27 cellular contexts compared by ENCODE assay signal in genomic region chr5:61461412-61461811, GRCh38.
DNase-seq lines count a peak whose midpoint lies in the region; ATAC-seq and TF ChIP-seq lines count a peak whose summit lies in the region.
"Had no signal": no experiment of that assay in that cellular context is flagged by ENCODE, and none has a peak within 500 bp of the region (broad histone marks: within the 10 kb centered on the region; RNA-seq: fewer than 3 reads in every experiment).

No MANE protein-coding gene starts in this region.

- ATAC-seq in IMR-90 (ENCODE audit: low read depth) (no peak), left lung (peak; percentile 80), upper lobe of right lung (peak; percentile 61), HG03354 (IDR thresholded peaks at IDR 0.05; ENCODE audit: poor library complexity, severe bottlenecking, unreplicated experiment) (no peak), HG03378 (IDR thresholded peaks at IDR 0.05; ENCODE audit: unreplicated experiment) (no peak)
- ATAC-seq: gastrocnemius medialis, left ventricle myocardium superior, natural killer cell, Panc1 had no signal

- H3K4ac ChIP-seq in IMR-90 (ENCODE audit: low read depth, low read length): no peak overlapping the region

- H3K4me1 ChIP-seq in IMR-90 (ENCODE audit: control insufficient read depth, insufficient read depth, low read length): peaks cover 13% of the 10 kb centered on the region
- peaks cover 0 to 15% of the 10 kb centered on the region in 2 donors for H3K4me1 ChIP-seq in left lung
- H3K4me1 ChIP-seq in upper lobe of right lung: no peaks in the 10 kb centered on the region
- H3K4me1 ChIP-seq in CD4-positive, alpha-beta memory T cell (ENCODE audit: insufficient read depth, low read length): no peaks in the 10 kb centered on the region

- 0 out of 2 replicates have a peak overlapping the region, but pooled peaks have one; percentile 5 for H3K23ac ChIP-seq in IMR-90 (ENCODE audit: low read depth, low read length)

- no peak overlapping the region for H3K4me2 ChIP-seq in IMR-90 (ENCODE audit: low read depth, low read length)

- H3K9me1 ChIP-seq in IMR-90 (ENCODE audit: insufficient read depth, low read length): peaks cover 10% of the 10 kb centered on the region

- H2BK120ac ChIP-seq in IMR-90 (ENCODE audit: low read depth, low read length): no peak overlapping the region

- no peak overlapping the region for H3K27ac Mint-ChIP-seq in CD4-positive, alpha-beta memory T cell
- H3K27ac Mint-ChIP-seq: activated naive CD8-positive, alpha-beta T cell treated with anti-CD3 and anti-CD28 coated beads, Interleukin-2, amount 10 ng/mL, durations not matched to agents 7 days and 5 days; natural killer cell had no signal

- H3K36me3 ChIP-seq in IMR-90 (ENCODE audit: control insufficient read depth, insufficient read depth, low read length): no peaks in the 10 kb centered on the region
- H3K36me3 ChIP-seq in left lung: no peaks in the 10 kb centered on the region
- H3K36me3 ChIP-seq in upper lobe of right lung: no peaks in the 10 kb centered on the region
- H3K36me3 ChIP-seq in CD4-positive, alpha-beta memory T cell (ENCODE audit: insufficient read depth, low read length): no peaks in the 10 kb centered on the region
- H3K36me3 ChIP-seq: ascending aorta, gastrocnemius medialis, transverse colon had no signal

- H3K18ac ChIP-seq in IMR-90 (ENCODE audit: low read depth, low read length): no peak overlapping the region

- CTCF ChIA-PET in IMR-90 (lab: Yijun Ruan, JAX): no interaction called here
- CTCF ChIA-PET in CD4-positive, alpha-beta memory T cell (lab: Charles Lee; ENCODE audit: partially characterized antibody): no interaction called here

- in situ Hi-C loops in IMR-90 (cut with MboI; ENCODE audit: low sequenced_read_pairs): no loop called here

- H3K9me3 Mint-ChIP-seq in CD4-positive, alpha-beta memory T cell: peaks cover 0 to 2% (median 0%) of the 10 kb centered on the region in 8 donors
- H3K9me3 Mint-ChIP-seq: natural killer cell had no signal

- peaks cover 59% of the 10 kb centered on the region for H4K20me1 ChIP-seq in IMR-90 (ENCODE audit: insufficient read depth, low read length)

- H2BK5ac ChIP-seq in IMR-90 (ENCODE audit: low read depth, low read length, poor library complexity, severe bottlenecking): no peak overlapping the region

- WGBS in IMR-90 (ENCODE audit: extremely low coverage in 2 of 2, insufficient read length in 1 of 2), 2 experiments: no CpG with 5 or more reads among the region's 1 CpG

- H2AK5ac ChIP-seq in IMR-90 (ENCODE audit: low read depth, low read length): no peak overlapping the region

- H2AFZ ChIP-seq in IMR-90 (replicated peaks; ENCODE audit: low read length, poor library complexity): no peak overlapping the region

- H4K5ac ChIP-seq in IMR-90 (ENCODE audit: low read depth, low read length): no peak overlapping the region

- intact Hi-C loops in IMR-90 (cut with micrococcal nuclease) (loop anchor here (10.0 kb wide), 2 partner anchors 127 to 407 kb away; partner anchors contain the start of gene ZSWIM6), left lung (cut with DNase I) (no loop called here), upper lobe of right lung (cut with DNase I) (no loop called here)
- intact Hi-C loops in CD4-positive, alpha-beta memory T cell (cut with micrococcal nuclease): no loop called here

- POLR2A ChIA-PET in IMR-90 (lab: Charles Lee; ENCODE audit: unreplicated experiment): no interaction called here
- POLR2A ChIA-PET in CD4-positive, alpha-beta memory T cell (lab: Charles Lee; ENCODE audit: partially characterized antibody): no interaction called here

- no peak overlapping the region for H3K14ac ChIP-seq in IMR-90 (replicated peaks; ENCODE audit: low read depth, low read length)

- no peak overlapping the region for H3K4me3 ChIP-seq in IMR-90 (ENCODE audit: insufficient read depth, low read depth, low read length)
- H3K4me3 ChIP-seq in left lung: no peak overlapping the region
- H3K4me3 ChIP-seq in upper lobe of right lung: no peak overlapping the region
- H3K4me3 ChIP-seq in CD4-positive, alpha-beta memory T cell (ENCODE audit: low read length in 2 of 2): no peak overlapping the region
- H3K4me3 ChIP-seq: ascending aorta, gastrocnemius medialis, transverse colon had no signal

- H3K27me3 Mint-ChIP-seq in CD4-positive, alpha-beta memory T cell: peaks cover 0 to 1% of the 10 kb centered on the region in 2 donors
- H3K27me3 Mint-ChIP-seq: activated naive CD8-positive, alpha-beta T cell treated with anti-CD3 and anti-CD28 coated beads, Interleukin-2, amount 10 ng/mL, durations not matched to agents 7 days and 5 days had no signal

- no peak overlapping the region for H4K8ac ChIP-seq in IMR-90 (ENCODE audit: low read depth in 2 of 2, low read length in 2 of 2)

- no peak overlapping the region for H3K4me3 Mint-ChIP-seq in CD4-positive, alpha-beta memory T cell
- H3K4me3 Mint-ChIP-seq: activated naive CD8-positive, alpha-beta T cell treated with anti-CD3 and anti-CD28 coated beads, Interleukin-2, amount 10 ng/mL, durations not matched to agents 7 days and 5 days; natural killer cell had no signal

- no peak for TF ChIP-seq CTCF in IMR-90 (conservative IDR thresholded peaks at IDR 0.05; ENCODE audit: low read depth, low read length)
- no peak for TF ChIP-seq CTCF in left lung (IDR thresholded peaks at IDR 0.05)
- TF ChIP-seq CTCF in upper lobe of right lung (IDR thresholded peaks at IDR 0.05): no peak

- H3K27me3 ChIP-seq in IMR-90 (ENCODE audit: control insufficient read depth, insufficient read depth, low read length): no peaks in the 10 kb centered on the region
- no peaks in the 10 kb centered on the region for H3K27me3 ChIP-seq in left lung
- H3K27me3 ChIP-seq in upper lobe of right lung: no peaks in the 10 kb centered on the region
- no peaks in the 10 kb centered on the region for H3K27me3 ChIP-seq in CD4-positive, alpha-beta memory T cell (ENCODE audit: insufficient read depth, low read length)
- H3K27me3 ChIP-seq: ascending aorta, gastrocnemius medialis, transverse colon had no signal

- peaks cover 10 to 13% (median 12%) of the 10 kb centered on the region in 4 donors for H3K4me1 Mint-ChIP-seq in CD4-positive, alpha-beta memory T cell
- H3K4me1 Mint-ChIP-seq: activated naive CD8-positive, alpha-beta T cell treated with anti-CD3 and anti-CD28 coated beads, Interleukin-2, amount 10 ng/mL, durations not matched to agents 7 days and 5 days had no signal

- no peak overlapping the region for H3K27ac ChIP-seq in IMR-90 (ENCODE audit: insufficient read depth, low read length)
- H3K27ac ChIP-seq in left lung: no peak overlapping the region
- no peak overlapping the region for H3K27ac ChIP-seq in upper lobe of right lung
- H3K27ac ChIP-seq in CD4-positive, alpha-beta memory T cell (ENCODE audit: low read depth, low read length): no peak overlapping the region
- H3K27ac ChIP-seq: ascending aorta, gastrocnemius medialis, transverse colon, VCaP had no signal

- H3K9ac ChIP-seq in IMR-90 (ENCODE audit: low read depth, low read length): no peak overlapping the region

- dilution Hi-C loops in IMR-90 (cut with HindIII; ENCODE audit: low sequenced_read_pairs, unreplicated experiment): no loop called here

- no peak overlapping the region for H3K56ac ChIP-seq in IMR-90 (ENCODE audit: extremely low read depth, insufficient read depth, low read length)

- DNase-seq in IMR-90 (no peak), NCI-H748 treated with DMSO at 0.1 percent for 48 hours (lab: John Stamatoyannopoulos, UW) (peak; percentile 84), left lung (no peak), upper lobe of right lung (no peak)
- no peak for DNase-seq in CD4-positive, alpha-beta memory T cell
- DNase-seq: activated CD4-positive, alpha-beta T cell treated with anti-CD3 and anti-CD28 coated beads for 48 hours; activated effector memory CD4-positive, alpha-beta T cell treated with anti-CD3 and anti-CD28 coated beads, Interleukin-2, amount 50 U/mL, for 16 hours; activated naive CD8-positive, alpha-beta T cell treated with anti-CD3 and anti-CD28 coated beads, Interleukin-2, amount 10 ng/mL, durations not matched to agents 7 days and 5 days; activated T-cell treated with anti-CD3 and anti-CD28 coated beads, Interleukin-2, amount 50 U/mL, for 1 hour; DMS 273 treated with DMSO at 0.1 percent for 48 hours; gastrocnemius medialis; hippocampal formation; left ventricle myocardium superior; midbrain; natural killer cell; NCI-H1105; NCI-H2081; NCI-H510A; retina; SIG-M5; stimulated activated CD4-positive, alpha-beta T cell treated with anti-CD3 and anti-CD28 coated beads, Interleukin-2, amount 100 ng/mL, for 24 hours; transverse colon had no signal

- H3K36me3 Mint-ChIP-seq in CD4-positive, alpha-beta memory T cell: peaks cover 0 to 3% of the 10 kb centered on the region in 2 donors
- H3K36me3 Mint-ChIP-seq: activated naive CD8-positive, alpha-beta T cell treated with anti-CD3 and anti-CD28 coated beads, Interleukin-2, amount 10 ng/mL, durations not matched to agents 7 days and 5 days; natural killer cell had no signal

- peaks cover 30 to 70% of the 10 kb centered on the region in 2 experiments for H3K79me1 ChIP-seq in IMR-90 (ENCODE audit: low read depth in 1 of 2, low read length in 2 of 2)

- no peak overlapping the region for H2BK20ac ChIP-seq in IMR-90 (ENCODE audit: low read depth, low read length)

- no TSS peak for BruUV-seq in IMR-90 (replicated peaks; lab: Mats Ljungman, UMichigan)

- H3K9me3 ChIP-seq in IMR-90 (ENCODE audit: control insufficient read depth, insufficient read depth, low read length): no peaks in the 10 kb centered on the region
- H3K9me3 ChIP-seq in left lung: no peaks in the 10 kb centered on the region
- no peaks in the 10 kb centered on the region for H3K9me3 ChIP-seq in upper lobe of right lung
- no peaks in the 10 kb centered on the region for H3K9me3 ChIP-seq in CD4-positive, alpha-beta memory T cell (ENCODE audit: control insufficient read depth in 1 of 2, low read length in 2 of 2)
- H3K9me3 ChIP-seq: ascending aorta, gastrocnemius medialis, transverse colon had no signal

- TF ChIP-seq POLR2A in IMR-90 (IDR thresholded peaks at IDR 0.05; ENCODE audit: low read depth, low read length): no peak

- no peak overlapping the region for H2BK15ac ChIP-seq in IMR-90 (ENCODE audit: low read depth, low read length)

- TF ChIP-seq RAD21 in IMR-90 (IDR thresholded peaks at IDR 0.05; ENCODE audit: low read length): no peak

- no peak overlapping the region for H4K91ac ChIP-seq in IMR-90 (ENCODE audit: insufficient read depth, low read depth, low read length)

- no peak overlapping the region for H2AK9ac ChIP-seq in IMR-90 (replicated peaks; ENCODE audit: low read depth, low read length, poor library complexity)

TF ChIP-seq in IMR-90, 13 proteins besides CTCF, POLR2A, EP300 and RAD21 (continues in another document):
- no peak for TF ChIP-seq MAZ (IDR thresholded peaks at IDR 0.05; ENCODE audit: borderline replicate concordance, low read depth, low read length)

Comparison
In these comparisons a context has a peak if more than half of its experiments do, and no peak if none do; other contexts are left out.
1. ATAC-seq: peak in left lung (single experiment) and upper lobe of right lung (single experiment); none in IMR-90 (single experiment), HG03354 (single experiment) and HG03378 (single experiment).